ENCODE assay signal across 33 cellular contexts in the genomic region with DNA sequence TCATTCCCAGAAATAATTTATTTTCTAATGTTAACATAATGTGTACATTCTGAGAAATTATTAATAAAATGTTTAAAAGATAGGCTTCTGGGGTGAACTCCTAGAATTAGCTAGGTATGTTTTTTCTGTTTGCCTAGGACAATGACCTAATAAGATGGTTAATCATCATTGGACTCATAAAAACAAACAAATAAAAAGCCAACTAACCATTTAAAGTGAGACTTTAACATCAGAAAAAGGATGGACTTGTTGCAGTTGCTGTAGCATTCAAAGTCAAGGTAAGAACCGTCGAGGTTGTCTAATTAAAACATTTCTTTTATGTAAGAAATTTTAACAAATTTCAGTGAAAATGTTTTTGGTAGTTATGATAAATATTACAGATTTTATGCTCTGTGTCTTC. TPM values are rescaled to one million over a fixed set of nuclear protein-coding genes. Genes with fewer than 3 reads are reported as not detected.
"Had no signal": no experiment of that assay in that cellular context is flagged by ENCODE, and none has a peak within 500 bp of the region (broad histone marks: within the 10 kb centered on the region; RNA-seq: fewer than 3 reads in every experiment).

A gene with protein sequence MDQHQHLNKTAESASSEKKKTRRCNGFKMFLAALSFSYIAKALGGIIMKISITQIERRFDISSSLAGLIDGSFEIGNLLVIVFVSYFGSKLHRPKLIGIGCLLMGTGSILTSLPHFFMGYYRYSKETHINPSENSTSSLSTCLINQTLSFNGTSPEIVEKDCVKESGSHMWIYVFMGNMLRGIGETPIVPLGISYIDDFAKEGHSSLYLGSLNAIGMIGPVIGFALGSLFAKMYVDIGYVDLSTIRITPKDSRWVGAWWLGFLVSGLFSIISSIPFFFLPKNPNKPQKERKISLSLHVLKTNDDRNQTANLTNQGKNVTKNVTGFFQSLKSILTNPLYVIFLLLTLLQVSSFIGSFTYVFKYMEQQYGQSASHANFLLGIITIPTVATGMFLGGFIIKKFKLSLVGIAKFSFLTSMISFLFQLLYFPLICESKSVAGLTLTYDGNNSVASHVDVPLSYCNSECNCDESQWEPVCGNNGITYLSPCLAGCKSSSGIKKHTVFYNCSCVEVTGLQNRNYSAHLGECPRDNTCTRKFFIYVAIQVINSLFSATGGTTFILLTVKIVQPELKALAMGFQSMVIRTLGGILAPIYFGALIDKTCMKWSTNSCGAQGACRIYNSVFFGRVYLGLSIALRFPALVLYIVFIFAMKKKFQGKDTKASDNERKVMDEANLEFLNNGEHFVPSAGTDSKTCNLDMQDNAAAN (plus strand): TSS at position 219 of the 400 bp plus-strand sequence. CDS start 5,034 bp downstream, outside the sequence.

- H3K4me3 ChIP-seq: adrenal gland, body of pancreas, esophagus muscularis mucosa, gastrocnemius medialis, heart left ventricle had no signal

- ATAC-seq: activated CD4-positive, CD25-positive, alpha-beta regulatory T cell treated with anti-CD3 and anti-CD28 coated beads, Interleukin-2, amount 50 U/mL, for 24 hours; activated CD8-positive, alpha-beta T cell treated with anti-CD3 and anti-CD28 coated beads for 36 hours; activated naive CD8-positive, alpha-beta T cell treated with anti-CD3 and anti-CD28 coated beads, Interleukin-2, amount 50 U/mL, for 24 hours; activated T-cell treated with anti-CD3 and anti-CD28 coated beads, Interleukin-2, amount 50 U/mL, for 4 hours; activated T-helper 17 cell treated with anti-CD3 and anti-CD28 coated beads, Interleukin-2, amount 50 U/mL, for 72 hours; body of pancreas; effector memory CD8-positive, alpha-beta T cell; foreskin keratinocyte; gastrocnemius medialis; heart left ventricle; T-helper 17 cell had no signal

- FAIRE-seq: colon had no signal

- H3K9me3 ChIP-seq: adrenal gland, body of pancreas, esophagus muscularis mucosa, gastrocnemius medialis, heart left ventricle had no signal

- H3K27ac ChIP-seq: adrenal gland, body of pancreas, esophagus muscularis mucosa, foreskin keratinocyte, gastrocnemius medialis, heart left ventricle, WERI-Rb-1 had no signal

- H3K36me3 ChIP-seq: adrenal gland, esophagus muscularis mucosa, gastrocnemius medialis, heart left ventricle, WERI-Rb-1 had no signal

- DNase-seq: activated B cell treated with CpG ODN at 0.5 μM for 24 hours; activated CD4-positive, alpha-beta T cell treated with anti-CD3 and anti-CD28 coated beads for 48 hours; activated CD4-positive, alpha-beta T cell treated with anti-CD3 and anti-CD28 coated beads, Interleukin-2, amount 50 U/mL, for 1 hour; activated CD4-positive, alpha-beta T cell treated with anti-CD3 and anti-CD28 coated beads, Interleukin-2, amount 50 U/mL, for 48 hours; activated CD8-positive, alpha-beta memory T cell treated with anti-CD3 and anti-CD28 coated beads for 24 hours; activated CD8-positive, alpha-beta T cell treated with anti-CD3 and anti-CD28 coated beads for 36 hours; activated effector memory CD4-positive, alpha-beta T cell treated with Interleukin-2 at 50 U/mL for 16 hours; activated naive CD4-positive, alpha-beta T cell treated with anti-CD3 and anti-CD28 coated beads for 36 hours; activated naive CD8-positive, alpha-beta T cell treated with anti-CD3 and anti-CD28 coated beads for 36 hours; activated naive CD8-positive, alpha-beta T cell treated with anti-CD3 and anti-CD28 coated beads, Interleukin-2, amount 50 U/mL, for 24 hours; activated T-cell treated with anti-CD3 and anti-CD28 coated beads, Interleukin-2, amount 50 U/mL, for 4 hours; adrenal gland; amygdala; aorta; body of pancreas; caudate nucleus; cortex of kidney; dermis blood vessel endothelial cell; effector CD4-positive, alpha-beta T cell; effector memory CD8-positive, alpha-beta T cell; erythroblast; foreskin keratinocyte; gastrocnemius medialis; glutamatergic neuron; heart left ventricle; T-helper 17 cell; T1000; WERI-Rb-1 had no signal

- H3K4me1 ChIP-seq: adrenal gland, esophagus muscularis mucosa, foreskin keratinocyte, gastrocnemius medialis, heart left ventricle had no signal

- H3K27me3 ChIP-seq: adrenal gland, body of pancreas, esophagus muscularis mucosa, foreskin keratinocyte, gastrocnemius medialis, heart left ventricle had no signal

RNA-seq across cellular contexts. Expression of the gene that starts here (rescaled TPM):
- total RNA-seq: activated B cell treated with CpG ODN at 0.5 μM for 24 hours; activated CD8-positive, alpha-beta T cell treated with anti-CD3 and anti-CD28 coated beads for 36 hours; activated naive CD4-positive, alpha-beta T cell treated with anti-CD3 and anti-CD28 coated beads for 36 hours; activated naive CD8-positive, alpha-beta T cell treated with anti-CD3 and anti-CD28 coated beads for 36 hours; activated T-cell treated with anti-CD3 and anti-CD28 coated beads, Interleukin-2, amount 50 U/mL, for 4 hours; activated T-helper 17 cell treated with anti-CD3 and anti-CD28 coated beads, Interleukin-2, amount 50 U/mL, for 72 hours; adrenal gland; body of pancreas; chondrocyte; dermis blood vessel endothelial cell; foreskin keratinocyte; T-helper 17 cell had no signal
- polyA plus RNA-seq: aorta, foreskin keratinocyte, heart left ventricle had no signal
